1 cellular context compared by ENCODE assay signal in genomic region chr22:19928207-19928606, GRCh38.
TF ChIP-seq lines count a peak whose summit lies in the region.

No MANE protein-coding gene starts in this region.

TF ChIP-seq in H1, 55 proteins besides CTCF, POLR2A, EP300 and RAD21:
- TF ChIP-seq CHD1 (IDR thresholded peaks at IDR 0.05; ENCODE audit: low read depth, low read length) (no peak), HDAC6 (IDR thresholded peaks at IDR 0.05; ENCODE audit: low read depth, low read length) (no peak), SUZ12 (IDR thresholded peaks at IDR 0.05; ENCODE audit: low read length) (no peak), TAF1 (IDR thresholded peaks at IDR 0.05; ENCODE audit: low read depth, low read length) (no peak), TBP (IDR thresholded peaks at IDR 0.05; ENCODE audit: low read depth, low read length) (no peak), SP1 (IDR thresholded peaks at IDR 0.05; ENCODE audit: low read depth, low read length) (no peak), CTBP2 (IDR thresholded peaks at IDR 0.05; ENCODE audit: borderline replicate concordance, insufficient read depth, insufficient read length, low read length) (no peak), SIX5 (IDR thresholded peaks at IDR 0.05; ENCODE audit: low read depth, low read length) (no peak), RNF2 (IDR thresholded peaks at IDR 0.05; ENCODE audit: borderline replicate concordance, low read depth, low read length, missing control alignments, poor library complexity, severe bottlenecking) (no peak), YY1 (IDR thresholded peaks at IDR 0.05; ENCODE audit: low read depth, low read length) (no peak), NANOG (IDR thresholded peaks at IDR 0.05; ENCODE audit: insufficient read depth, low read depth, low read length, poor library complexity, severe bottlenecking) (no peak)
